Comparison of ENCODE assay signal across 3 cellular contexts in the genomic region with DNA sequence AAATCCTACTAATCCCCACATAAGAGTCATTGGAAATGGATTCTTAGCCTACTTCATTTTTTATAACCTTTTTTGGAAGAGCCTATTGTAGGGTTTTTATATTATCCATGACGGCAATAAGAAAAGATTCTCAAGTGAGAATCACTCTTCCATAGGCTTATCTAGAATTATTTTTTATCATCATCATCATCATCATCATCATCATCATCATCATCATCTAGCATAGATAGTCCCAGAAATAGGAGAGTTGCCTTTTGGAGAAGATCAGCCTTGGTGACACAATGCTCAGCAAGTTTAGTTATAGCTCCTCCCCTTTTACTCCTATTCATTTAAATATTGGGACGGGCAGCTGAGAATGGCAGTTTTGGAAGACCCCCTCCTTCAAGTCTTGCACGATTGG.
A peak's percentile ranks its signal among the peaks of the same experiment; 100 is the strongest.
TF ChIP-seq lines count a peak whose summit lies in the region.

No MANE protein-coding gene starts in this region.

TF ChIP-seq in HepG2, 621 proteins besides CTCF, POLR2A, EP300 and RAD21:
- TF ChIP-seq CREB1 (IDR thresholded peaks at IDR 0.05), result peak; percentile 87
- no peak for TF ChIP-seq CREB1 (CRISPR knock-in tag; IDR thresholded peaks at IDR 0.05)
- no peak for TF ChIP-seq NCOA2 (CRISPR knock-in tag; IDR thresholded peaks at IDR 0.05)

TF ChIP-seq in HEK293, 187 proteins besides CTCF, POLR2A, EP300 and RAD21:
- TF ChIP-seq ZNF792 (tag by site-specific recombination; IDR thresholded peaks at IDR 0.05), result no peak
- peak; percentile 75 for TF ChIP-seq ZNF513 (tag by site-specific recombination; IDR thresholded peaks at IDR 0.05)

TF ChIP-seq in H1, 55 proteins besides CTCF, POLR2A, EP300 and RAD21:
- TF ChIP-seq CEBPB (IDR thresholded peaks at IDR 0.05; ENCODE audit: low read depth, low read length) (no peak), TBP (IDR thresholded peaks at IDR 0.05; ENCODE audit: low read depth, low read length) (no peak), TAF7 (optimal IDR thresholded peaks at IDR 0.05; ENCODE audit: borderline replicate concordance, low read depth, low read length) (no peak), JUN (IDR thresholded peaks at IDR 0.05; ENCODE audit: low read depth, low read length) (no peak)
TF ChIP-seq in H1: peak in this region for 0.
